In genomic region chr7:123687727-123688126, GRCh38 we compare ENCODE assay signal across 38 cellular contexts. TPM values are rescaled to one million over a fixed set of nuclear protein-coding genes. Genes with fewer than 3 reads are reported as not detected.
"Had no signal": no experiment of that assay in that cellular context is flagged by ENCODE, and none has a peak within 500 bp of the region (broad histone marks: within the 10 kb centered on the region; RNA-seq: fewer than 3 reads in every experiment).

No MANE protein-coding gene starts in this region.

- DNase-seq: Karpas-422, Kasumi-1, MG63, MM.1S, MV-4-11, NCI-H1048, NCI-H1092, NCI-H1092 treated with DMSO at 0.1 percent for 48 hours, NCI-H1105, NCI-H1105 treated with DMSO at 0.1 percent for 48 hours, NCI-H1417, NCI-H1417 treated with DMSO at 0.1 percent for 48 hours, NCI-H1436, NCI-H1436 treated with DMSO at 0.1 percent for 48 hours, NCI-H146, NCI-H1694, NCI-H1694 treated with DMSO at 0.1 percent for 48 hours, NCI-H187, NCI-H187 treated with DMSO at 0.1 percent for 48 hours, NCI-H1930, NCI-H2029, NCI-H2029 treated with DMSO at 0.1 percent for 48 hours, NCI-H2081, NCI-H2081 treated with DMSO at 0.1 percent for 48 hours, NCI-H2107, NCI-H2171, NCI-H2171 treated with DMSO at 0.1 percent for 48 hours, NCI-H2227 treated with DMSO at 0.1 percent for 48 hours, NCI-H226, NCI-H345, NCI-H446, NCI-H446 treated with DMSO at 0.1 percent for 48 hours, NCI-H510A, NCI-H510A treated with DMSO at 0.1 percent for 48 hours had no signal

- H3K9me3 ChIP-seq: MG63 had no signal

- H3K27me3 ChIP-seq: MG63 had no signal

- H3K4me3 ChIP-seq: MG63 had no signal

RNA-seq across cellular contexts. Expression of gene LMOD2, which starts 32.1 kb away (rescaled TPM):
- total RNA-seq: LHCN-M2, M059J, MCF 10A, NCI-H460 had no signal
